Comparison of ENCODE assay signal across 16 cellular contexts in genomic region chr2:15271941-15272340, GRCh38.
"Had no signal": no experiment of that assay in that cellular context is flagged by ENCODE, and none has a peak within 500 bp of the region (broad histone marks: within the 10 kb centered on the region; RNA-seq: fewer than 3 reads in every experiment).

No MANE protein-coding gene starts in this region.

- H3K27me3 ChIP-seq: esophagus squamous epithelium, gastroesophageal sphincter, neural progenitor cell, pancreas, thyroid gland, uterus had no signal

- H3K36me3 ChIP-seq: neural progenitor cell, uterus had no signal

- H3K4me2 ChIP-seq: neural progenitor cell had no signal

- H3K4me1 ChIP-seq: esophagus squamous epithelium, gastroesophageal sphincter, neural progenitor cell, pancreas, thyroid gland, uterus had no signal

- H2AFZ ChIP-seq: neural progenitor cell had no signal

- DNase-seq: activated CD4-positive, alpha-beta T cell treated with anti-CD3 and anti-CD28 coated beads, Interleukin-2, amount 50 U/mL, for 1 hour; activated CD4-positive, CD25-positive, alpha-beta regulatory T cell; activated effector memory CD4-positive, alpha-beta T cell treated with anti-CD3 and anti-CD28 coated beads, Interleukin-2, amount 50 U/mL, for 16 hours; activated T-cell treated with anti-CD3 and anti-CD28 coated beads, Interleukin-2, amount 50 U/mL, for 24 hours; cerebellar nuclear complex; esophagus squamous epithelium; hippocampal formation; kidney glomerular epithelial cell; pancreas; stimulated activated CD4-positive, alpha-beta T cell treated with anti-CD3 and anti-CD28 coated beads, Interleukin-4, amount 100 ng/mL, for 4 hours; thyroid gland; uterus had no signal

- H3K27ac ChIP-seq: esophagus squamous epithelium, gastroesophageal sphincter, neural progenitor cell, pancreas, skin epidermis, thyroid gland, uterus had no signal

- FAIRE-seq: endometrium, pancreas had no signal

- H3K9ac ChIP-seq: neural progenitor cell had no signal

- ATAC-seq: gastroesophageal sphincter, pancreas had no signal

- H3K9me3 ChIP-seq: esophagus squamous epithelium, gastroesophageal sphincter, pancreas, thyroid gland, uterus had no signal

- H3K4me3 ChIP-seq: esophagus squamous epithelium, gastroesophageal sphincter, neural progenitor cell, pancreas, skin epidermis, thyroid gland, uterus had no signal
